Comparison of ENCODE assay signal across 2 cellular contexts in the genomic region with DNA sequence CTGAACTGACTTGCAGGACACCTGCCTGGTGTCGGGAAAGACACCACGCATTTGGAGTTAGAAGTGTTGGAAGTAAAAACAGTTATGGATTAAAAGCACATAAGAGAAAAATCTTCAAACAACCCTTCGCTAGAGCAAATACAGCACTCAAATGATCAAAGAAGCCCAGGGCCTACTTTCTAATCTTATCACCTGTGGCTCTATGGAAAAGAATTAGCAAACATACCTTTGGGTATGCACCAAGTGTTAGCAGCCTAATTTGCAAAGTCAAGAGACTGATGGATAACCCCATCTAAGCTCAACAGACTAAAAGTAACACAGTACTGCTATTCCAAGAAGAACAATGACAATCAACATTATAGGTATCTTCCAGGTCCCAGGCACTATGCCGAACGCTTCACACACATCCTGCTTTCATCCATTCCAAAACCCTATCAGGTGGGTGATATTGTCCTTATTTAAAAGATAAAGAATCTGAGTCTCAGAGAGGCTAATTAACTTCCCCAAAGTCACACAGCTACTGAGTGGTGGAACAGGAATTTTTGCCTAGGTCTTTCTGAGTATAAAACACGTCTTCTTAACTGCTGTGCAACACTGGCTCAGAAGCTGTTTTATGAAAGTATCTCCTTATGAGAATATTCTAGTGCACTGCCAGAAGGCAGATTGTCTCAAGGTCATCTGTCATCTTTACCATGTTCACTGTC.
TF ChIP-seq lines count a peak whose summit lies in the region.

No MANE protein-coding gene starts in this region.

TF ChIP-seq in IMR-90, 13 proteins besides CTCF, POLR2A, EP300 and RAD21:
- no peak for TF ChIP-seq ELK1 (IDR thresholded peaks at IDR 0.05; ENCODE audit: borderline replicate concordance, low read depth, low read length)
- TF ChIP-seq RCOR1 (IDR thresholded peaks at IDR 0.05; ENCODE audit: insufficient replicate concordance, low read length), result no peak
- TF ChIP-seq, protein P1, sequence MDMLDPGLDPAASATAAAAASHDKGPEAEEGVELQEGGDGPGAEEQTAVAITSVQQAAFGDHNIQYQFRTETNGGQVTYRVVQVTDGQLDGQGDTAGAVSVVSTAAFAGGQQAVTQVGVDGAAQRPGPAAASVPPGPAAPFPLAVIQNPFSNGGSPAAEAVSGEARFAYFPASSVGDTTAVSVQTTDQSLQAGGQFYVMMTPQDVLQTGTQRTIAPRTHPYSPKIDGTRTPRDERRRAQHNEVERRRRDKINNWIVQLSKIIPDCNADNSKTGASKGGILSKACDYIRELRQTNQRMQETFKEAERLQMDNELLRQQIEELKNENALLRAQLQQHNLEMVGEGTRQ (IDR thresholded peaks at IDR 0.05; ENCODE audit: low read depth, low read length), result no peak
- no peak for TF ChIP-seq MAZ (IDR thresholded peaks at IDR 0.05; ENCODE audit: borderline replicate concordance, low read depth, low read length)
- no peak for TF ChIP-seq MXI1 (IDR thresholded peaks at IDR 0.05; ENCODE audit: borderline replicate concordance, low read depth, low read length)
- TF ChIP-seq NFE2L2 (IDR thresholded peaks at IDR 0.05; ENCODE audit: low read depth, low read length), result no peak
- TF ChIP-seq RFX5 (IDR thresholded peaks at IDR 0.05; ENCODE audit: low read depth, low read length), result no peak
- TF ChIP-seq FOS (IDR thresholded peaks at IDR 0.05; ENCODE audit: low read depth, low read length), result no peak
- TF ChIP-seq SMC3 (IDR thresholded peaks at IDR 0.05; ENCODE audit: low read depth, low read length), result no peak
- no peak for TF ChIP-seq CEBPB (IDR thresholded peaks at IDR 0.05; ENCODE audit: low read depth, low read length)
- no peak for TF ChIP-seq BHLHE40 (IDR thresholded peaks at IDR 0.05; ENCODE audit: low read depth, low read length)
- TF ChIP-seq MAFK (IDR thresholded peaks at IDR 0.05; ENCODE audit: low read depth, low read length), result no peak
- no peak for TF ChIP-seq CHD1 (IDR thresholded peaks at IDR 0.05; ENCODE audit: low read depth, low read length)

TF ChIP-seq in K562, 482 proteins besides CTCF, POLR2A, EP300 and RAD21:
- TF ChIP-seq GTF2A2 (tag; IDR thresholded peaks at IDR 0.05) (no peak), ADNP (tag; IDR thresholded peaks at IDR 0.05) (0 out of 2 replicates have a peak, but pooled peaks have one; percentile 24), ZFP36 (IDR thresholded peaks at IDR 0.05; ENCODE audit: low read depth, low read length, partially characterized antibody) (peak; percentile 55), RAD51 (IDR thresholded peaks at IDR 0.05; ENCODE audit: borderline replicate concordance, low read depth) (no peak), RBM25 (IDR thresholded peaks at IDR 0.05; ENCODE audit: low read depth, low read length, severe bottlenecking) (peak; percentile 80), ARID3B (CRISPR knock-in tag; IDR thresholded peaks at IDR 0.05; ENCODE audit: borderline replicate concordance) (no peak)
